In the genomic region with DNA sequence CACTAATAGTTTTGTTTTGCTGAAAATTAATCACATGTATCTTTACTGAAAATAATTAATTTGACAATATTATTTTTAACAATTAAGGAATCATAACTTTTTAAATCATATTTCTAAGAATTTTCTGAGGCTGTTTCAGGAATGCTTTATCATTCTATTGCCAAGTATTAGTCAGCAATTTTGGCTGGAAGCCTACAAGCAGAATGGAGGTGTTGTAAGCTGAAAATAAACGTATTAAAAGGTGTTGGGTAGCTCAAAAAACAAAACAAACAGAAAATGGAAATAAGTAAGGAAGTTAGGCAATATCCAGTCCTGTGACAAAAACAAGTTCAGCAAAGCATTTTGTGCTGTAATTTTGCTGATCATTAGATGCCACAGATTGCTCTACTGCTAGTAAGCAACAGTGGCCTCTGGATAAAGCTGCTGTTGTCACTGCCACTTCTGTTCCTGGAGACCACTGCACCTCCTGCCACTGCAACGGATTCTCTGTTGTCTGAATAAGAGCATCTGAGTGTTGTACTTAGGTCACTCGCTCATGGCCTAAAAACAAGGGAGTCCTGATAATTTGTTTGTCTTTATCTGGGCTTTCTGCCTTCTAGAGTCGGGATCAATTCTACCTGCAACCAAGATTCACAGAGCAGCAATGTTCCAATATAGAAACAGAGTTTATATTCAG, we compare ENCODE assay signal across 19 cellular contexts.
DNase-seq lines count a peak whose midpoint lies in the region; ATAC-seq, FAIRE-seq and TF ChIP-seq lines count a peak whose summit lies in the region.
"Had no signal": no experiment of that assay in that cellular context is flagged by ENCODE, and none has a peak within 500 bp of the region (broad histone marks: within the 10 kb centered on the region; RNA-seq: fewer than 3 reads in every experiment).

No MANE protein-coding gene starts in this region.

- ATAC-seq in left lobe of liver = peak; percentile 77
- ATAC-seq in HG03175 (IDR thresholded peaks at IDR 0.05; ENCODE audit: unreplicated experiment) = no peak
- ATAC-seq: activated CD8-positive, alpha-beta T cell treated with anti-CD3 and anti-CD28 coated beads for 36 hours; activated T-helper 17 cell treated with anti-CD3 and anti-CD28 coated beads, Interleukin-2, amount 50 U/mL, for 72 hours had no signal

- FAIRE-seq in bronchial epithelial cell (lab: Jason Lieb, UNC) = no peak
- FAIRE-seq: kidney had no signal

- TF ChIP-seq CTCF in bronchial epithelial cell (IDR thresholded peaks at IDR 0.05; ENCODE audit: insufficient read depth, low read length, severe bottlenecking) = no peak

- H3K27me3 ChIP-seq in bronchial epithelial cell (ENCODE audit: control insufficient read depth, insufficient read depth, low read length) = no peaks in the 10 kb centered on the region
- H3K27me3 ChIP-seq: BLaER1 had no signal

- peak; percentile 36 for DNase-seq in G401 (ENCODE audit: low spot score)
- DNase-seq in NCI-H446 treated with DMSO at 0.1 percent for 48 hours (lab: John Stamatoyannopoulos, UW) = peak; percentile 24
- DNase-seq in bronchial epithelial cell (ENCODE audit: low read depth) = peak; percentile 72
- DNase-seq in left lobe of liver (ENCODE audit: low spot score) = no peak
- no peak for DNase-seq in AML-193 (lab: John Stamatoyannopoulos, UW)
- no peak for DNase-seq in GM19240 (ENCODE audit: insufficient read length, low spot score)
- no peak for DNase-seq in stimulated activated CD4-positive, alpha-beta T cell treated with anti-CD3 and anti-CD28 coated beads, Interleukin-2, amount 100 ng/mL, for 24 hours
- DNase-seq: activated CD8-positive, alpha-beta T cell treated with anti-CD3 and anti-CD28 coated beads for 36 hours; aorta; effector CD4-positive, alpha-beta T cell; kidney; MM.1S; NCI-H1930; SIG-M5; stimulated activated CD4-positive, alpha-beta T cell treated with anti-CD3 and anti-CD28 coated beads, Interleukin-15, amount 100 ng/mL, for 24 hours; T1000 had no signal

- no peaks in the 10 kb centered on the region for H3K36me3 ChIP-seq in bronchial epithelial cell (ENCODE audit: control insufficient read depth, insufficient read depth, low read length)
- H3K36me3 ChIP-seq: BLaER1 had no signal

- no peak overlapping the region for H3K4me3 ChIP-seq in bronchial epithelial cell (ENCODE audit: low read depth, low read length)
- H3K4me3 ChIP-seq: BLaER1 had no signal

- in situ Hi-C loops in G401 (cut with HindIII; ENCODE audit: low sequenced_read_pairs) = no loop called here

Comparison
In these comparisons a context has a peak if more than half of its experiments do, and no peak if none do; other contexts are left out.
1. DNase-seq: peak in G401 (single experiment), NCI-H446 treated with DMSO at 0.1 percent for 48 hours (single experiment) and bronchial epithelial cell (single experiment); none in left lobe of liver (single experiment), AML-193 (0 of 2), GM19240 (single experiment) and stimulated activated CD4-positive, alpha-beta T cell treated with anti-CD3 and anti-CD28 coated beads, Interleukin-2, amount 100 ng/mL, for 24 hours (0 of 2).